ENCODE assay signal across 20 cellular contexts in the genomic region with DNA sequence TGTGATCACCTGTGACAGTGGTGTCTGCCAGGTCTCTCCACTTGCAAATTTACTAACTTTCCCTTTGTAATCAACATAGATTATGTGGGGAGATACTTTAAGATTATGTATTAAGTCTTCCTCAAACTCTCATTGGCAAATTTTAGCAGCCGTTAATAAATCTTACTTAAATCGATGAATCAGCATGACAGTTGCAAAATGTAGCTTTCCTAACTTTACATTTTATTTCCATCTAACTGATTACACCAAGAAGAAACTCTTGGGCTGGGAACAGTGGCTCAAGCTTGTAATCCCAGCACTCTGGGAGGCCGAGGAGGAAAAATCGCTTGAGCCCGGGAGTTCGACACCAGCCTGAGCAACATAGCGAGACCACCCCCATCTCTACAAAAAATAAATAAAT. TPM values are rescaled to one million over a fixed set of nuclear protein-coding genes. Genes with fewer than 3 reads are reported as not detected.
DNase-seq lines count a peak whose midpoint lies in the region; ATAC-seq and TF ChIP-seq lines count a peak whose summit lies in the region.
"Had no signal": no experiment of that assay in that cellular context is flagged by ENCODE, and none has a peak within 500 bp of the region (broad histone marks: within the 10 kb centered on the region; RNA-seq: fewer than 3 reads in every experiment).

No MANE protein-coding gene starts in this region.

- H3K9me3 Mint-ChIP-seq in CD14-positive monocyte (peaks cover 0 to 3% (median 0%) of the 10 kb centered on the region in 7 donors), T-cell (no peaks in the 10 kb centered on the region)
- peaks cover 0 to 2% (median 0%) of the 10 kb centered on the region in 11 donors for H3K9me3 Mint-ChIP-seq in naive thymus-derived CD4-positive, alpha-beta T cell
- H3K9me3 Mint-ChIP-seq: GM23338 had no signal

- ATAC-seq in T-cell (replicated peaks in 1 of 4), result no peak
- ATAC-seq in naive thymus-derived CD4-positive, alpha-beta T cell, result no peak
- no peak for ATAC-seq in HG02870 (IDR thresholded peaks at IDR 0.05; ENCODE audit: unreplicated experiment)
- ATAC-seq: GM23338 had no signal

- H3K36me3 Mint-ChIP-seq in CD14-positive monocyte, result peaks cover 49 to 62% of the 10 kb centered on the region in 2 donors
- peaks cover 64% of the 10 kb centered on the region for H3K36me3 Mint-ChIP-seq in T-cell
- H3K36me3 Mint-ChIP-seq in naive thymus-derived CD4-positive, alpha-beta T cell, result peaks cover 6 to 55% (median 24%) of the 10 kb centered on the region in 5 donors

- no peak overlapping the region for H3K27ac ChIP-seq in naive thymus-derived CD4-positive, alpha-beta T cell (ENCODE audit: low read depth, low read length)
- H3K27ac ChIP-seq: PC-9, RWPE1 had no signal

- H3K27ac Mint-ChIP-seq in CD14-positive monocyte (peak overlapping the region; percentile 83 to 94 (median 90)), T-cell (peak overlapping the region; percentile 34 to 45)
- peak overlapping the region in 8 of 9 donors; percentile 10 to 89 (median 66) for H3K27ac Mint-ChIP-seq in naive thymus-derived CD4-positive, alpha-beta T cell
- H3K27ac Mint-ChIP-seq: GM23338 had no signal

- H3K4me1 Mint-ChIP-seq in CD14-positive monocyte (peaks cover 68% of the 10 kb centered on the region), T-cell (peaks cover 0 to 17% (median 9%) of the 10 kb centered on the region in 3 donors)
- H3K4me1 Mint-ChIP-seq in naive thymus-derived CD4-positive, alpha-beta T cell, result peaks cover 6 to 27% (median 14%) of the 10 kb centered on the region in 7 donors
- H3K4me1 Mint-ChIP-seq: GM23338 had no signal

- POLR2A ChIA-PET in T-cell (lab: Charles Lee), result interaction anchor here in 1 of 2 donors (0.5 kb wide), 1 partner anchor 121 kb away, joined by 3 read pairs; no protein-coding TSS in a partner anchor
- POLR2A ChIA-PET in naive thymus-derived CD4-positive, alpha-beta T cell (lab: Charles Lee), result interaction anchor here (0.5 to 1.2 kb wide), 3 partner anchors 18 to 198 kb away, joined by 3 read pairs; no protein-coding TSS in a partner anchor

- peak overlapping the region in 1 of 2 donors; percentile 46 for H3K4me3 Mint-ChIP-seq in CD14-positive monocyte
- H3K4me3 Mint-ChIP-seq in T-cell, result no peak overlapping the region
- no peak overlapping the region for H3K4me3 Mint-ChIP-seq in naive thymus-derived CD4-positive, alpha-beta T cell
- H3K4me3 Mint-ChIP-seq: B cell, GM23338 had no signal

- H3K4me3 ChIP-seq in naive thymus-derived CD4-positive, alpha-beta T cell (ENCODE audit: low read length), result no peak overlapping the region
- H3K4me3 ChIP-seq: GM23338, PC-9 had no signal

- H3K27me3 Mint-ChIP-seq in CD14-positive monocyte (ENCODE audit: low read depth in 3 of 3), result peaks cover 0 to 2% (median 0%) of the 10 kb centered on the region in 3 donors
- H3K27me3 Mint-ChIP-seq in T-cell, result no peaks in the 10 kb centered on the region
- no peaks in the 10 kb centered on the region for H3K27me3 Mint-ChIP-seq in naive thymus-derived CD4-positive, alpha-beta T cell
- H3K27me3 Mint-ChIP-seq: B cell had no signal

- H3K9me3 ChIP-seq in naive thymus-derived CD4-positive, alpha-beta T cell (ENCODE audit: control insufficient read depth in 2 of 3, low read length in 3 of 3), result no peaks in the 10 kb centered on the region

- peaks cover 0 to 11% of the 10 kb centered on the region in 2 donors for H3K4me1 ChIP-seq in naive thymus-derived CD4-positive, alpha-beta T cell (ENCODE audit: control insufficient read depth in 2 of 2, insufficient read depth in 2 of 2, low read length in 2 of 2)

- intact Hi-C loops in CD14-positive monocyte (cut with micrococcal nuclease), result no loop called here
- intact Hi-C loops in naive thymus-derived CD4-positive, alpha-beta T cell (cut with micrococcal nuclease), result no loop called here

- DNase-seq in NOMO-1 treated with DMSO at 0.1 percent for 48 hours (lab: John Stamatoyannopoulos, UW; ENCODE audit: unreplicated experiment) (peak; percentile 22), NOMO-1 treated with dmso at 0.1 percent for 144 hours (lab: John Stamatoyannopoulos, UW; ENCODE audit: unreplicated experiment) (no peak), CD14-positive monocyte (ENCODE audit: low spot score) (no peak), T-cell (no peak), midbrain (lab: John Stamatoyannopoulos, UW) (no peak)
- no peak for DNase-seq in naive thymus-derived CD4-positive, alpha-beta T cell
- no peak for DNase-seq in activated CD4-positive, alpha-beta T cell treated with anti-CD3 and anti-CD28 coated beads for 48 hours
- DNase-seq: 8988T, HCEC 1CT, KBM-7, NCI-H1417 treated with DMSO at 0.1 percent for 48 hours, NCI-H187 treated with DMSO at 0.1 percent for 48 hours, NCI-H2227 treated with DMSO at 0.1 percent for 48 hours, NCI-H510A treated with DMSO at 0.1 percent for 48 hours, NCI-H82, PC-9 had no signal

- TF ChIP-seq CTCF in CD14-positive monocyte (IDR thresholded peaks at IDR 0.05), result no peak

- H3K27me3 ChIP-seq in naive thymus-derived CD4-positive, alpha-beta T cell (ENCODE audit: control insufficient read depth in 2 of 2, insufficient read depth in 2 of 2, low read length in 2 of 2), result no peaks in the 10 kb centered on the region

- CTCF ChIA-PET in T-cell (lab: Charles Lee), result no interaction called here
- CTCF ChIA-PET in naive thymus-derived CD4-positive, alpha-beta T cell (lab: Charles Lee), result no interaction called here

- H3K36me3 ChIP-seq in naive thymus-derived CD4-positive, alpha-beta T cell (ENCODE audit: control insufficient read depth in 2 of 3, insufficient read depth in 3 of 3, low read length in 3 of 3), result peaks cover 9 to 88% (median 20%) of the 10 kb centered on the region in 3 experiments

RNA-seq across cellular contexts. Expression of gene CPNE2, which starts 23.3 kb away (rescaled TPM):
- 10 to 100 TPM; 18.3 to 23.9 TPM for polyA plus RNA-seq in CD14-positive monocyte
- total RNA-seq in T-cell, result 1 to 10 TPM; 5.5 to 9.3 (median 6.1) TPM
- total RNA-seq in naive thymus-derived CD4-positive, alpha-beta T cell, result 10 to 100 TPM in 1 of 5 experiments, 1 to 10 TPM in 4; 1.1 to 11.7 (median 3.5) TPM
- polyA plus RNA-seq in naive thymus-derived CD4-positive, alpha-beta T cell, result 10 to 100 TPM in 1 of 2 donors, 1 to 10 TPM in 1; 6.8 to 12.6 TPM

Comparison
In these comparisons a context has a peak if more than half of its experiments do, and no peak if none do; other contexts are left out.
1. H3K27ac Mint-ChIP-seq: peak in every context shown above with its lines; median percentile 90 in CD14-positive monocyte; 66 in naive thymus-derived CD4-positive, alpha-beta T cell; 40 in T-cell.